ENCODE assay signal across 2 cellular contexts in genomic region chr6:50992232-50992631, GRCh38.
A peak's percentile ranks its signal among the peaks of the same experiment; 100 is the strongest.
TF ChIP-seq lines count a peak whose summit lies in the region.

No MANE protein-coding gene starts in this region.

TF ChIP-seq in K562, 482 proteins besides CTCF, POLR2A, EP300 and RAD21:
- TF ChIP-seq MEIS2 (IDR thresholded peaks at IDR 0.05; ENCODE audit: partially characterized antibody) (peak; percentile 65), ZBTB33 (CRISPR knock-in tag; IDR thresholded peaks at IDR 0.05) (peak; percentile 16; the same call in 1 of the 2 replicates), PKNOX1 (IDR thresholded peaks at IDR 0.05) (peak; percentile 36; the same call in 1 of the 2 replicates), MED1 (CRISPR knock-in tag; IDR thresholded peaks at IDR 0.05; ENCODE audit: borderline replicate concordance) (no peak), POLR2G (IDR thresholded peaks at IDR 0.05; ENCODE audit: low read depth, low read length) (no peak), NCOA1 (IDR thresholded peaks at IDR 0.05; ENCODE audit: low read depth) (no peak), CBFA2T3 (IDR thresholded peaks at IDR 0.05) (no peak), PBX2 (CRISPR knock-in tag; IDR thresholded peaks at IDR 0.05; ENCODE audit: low read depth) (no peak), PBX2 (tag; conservative IDR thresholded peaks at IDR 0.05; ENCODE audit: low read depth) (peak; percentile 53)

TF ChIP-seq in HepG2, 621 proteins besides CTCF, POLR2A, EP300 and RAD21:
- TF ChIP-seq CBX5 (CRISPR knock-in tag; IDR thresholded peaks at IDR 0.05; ENCODE audit: borderline replicate concordance): no peak
- TF ChIP-seq CERS6 (CRISPR knock-in tag; IDR thresholded peaks at IDR 0.05): no peak
- TF ChIP-seq ZNF264 (CRISPR knock-in tag; IDR thresholded peaks at IDR 0.05): no peak
- TF ChIP-seq ZBTB38 (CRISPR knock-in tag; IDR thresholded peaks at IDR 0.05): no peak
- no peak for TF ChIP-seq ZNF781 (CRISPR knock-in tag; IDR thresholded peaks at IDR 0.05; ENCODE audit: borderline replicate concordance, not compliant biosample characterization)
- TF ChIP-seq HNF4A (CRISPR knock-in tag; IDR thresholded peaks at IDR 0.05): no peak
- TF ChIP-seq ZBTB33 (CRISPR knock-in tag; IDR thresholded peaks at IDR 0.05): no peak
- TF ChIP-seq KMT2B (CRISPR knock-in tag; IDR thresholded peaks at IDR 0.05): no peak
- TF ChIP-seq ZNF362 (CRISPR knock-in tag; IDR thresholded peaks at IDR 0.05; ENCODE audit: borderline replicate concordance): no peak
- no peak for TF ChIP-seq AGO1 (IDR thresholded peaks at IDR 0.05; ENCODE audit: low read depth, low read length, poor library complexity, severe bottlenecking)
- TF ChIP-seq ZNF790 (CRISPR knock-in tag; IDR thresholded peaks at IDR 0.05; ENCODE audit: borderline replicate concordance): no peak
- TF ChIP-seq GLMP (CRISPR knock-in tag; IDR thresholded peaks at IDR 0.05; ENCODE audit: borderline replicate concordance): no peak
